Comparison of ENCODE assay signal across 19 cellular contexts in genomic region chr21:27206368-27206982, GRCh38.
DNase-seq lines count a peak whose midpoint lies in the region; ATAC-seq and TF ChIP-seq lines count a peak whose summit lies in the region.
"Had no signal": no experiment of that assay in that cellular context is flagged by ENCODE, and none has a peak within 500 bp of the region (broad histone marks: within the 10 kb centered on the region; RNA-seq: fewer than 3 reads in every experiment).

No MANE protein-coding gene starts in this region.

- H3K36me3 ChIP-seq in ACC112 (ENCODE audit: insufficient read depth, low read length) (no peaks in the 10 kb centered on the region), iPS-20b (ENCODE audit: insufficient read depth, low read depth, low read length) (no peaks in the 10 kb centered on the region), psoas muscle (ENCODE audit: insufficient read depth in 1 of 2, low read depth in 1 of 2) (no peaks in the 10 kb centered on the region)
- H3K36me3 ChIP-seq: gastroesophageal sphincter, thoracic aorta had no signal

- H3K27me3 Mint-ChIP-seq in stimulated activated memory B cell treated with anti-CD40 and anti-IgM and Interleukin-4, amounts not matched to agents 10 μg/mL and 1 μg/mL and 100 μg/mL, for 72 hours: no peaks in the 10 kb centered on the region

- in situ Hi-C loops in astrocyte of the cerebellum (cut with HindIII; ENCODE audit: low sequenced_read_pairs): no loop called here

- no peaks in the 10 kb centered on the region for H3K27me3 ChIP-seq in ACC112 (ENCODE audit: insufficient read depth, low read length)
- H3K27me3 ChIP-seq in iPS-20b (ENCODE audit: insufficient read depth, low read length): no peaks in the 10 kb centered on the region
- no peaks in the 10 kb centered on the region for H3K27me3 ChIP-seq in psoas muscle (ENCODE audit: insufficient read depth in 3 of 3, low read length in 2 of 3)
- H3K27me3 ChIP-seq: gastroesophageal sphincter had no signal

- H3K4me3 ChIP-seq in ACC112 (ENCODE audit: low read depth, low read length): no peak overlapping the region
- H3K4me3 ChIP-seq in astrocyte of the cerebellum (ENCODE audit: low read depth, low read length): no peak overlapping the region
- H3K4me3 ChIP-seq in iPS-20b (ENCODE audit: low read length): peak overlapping the region; percentile 13; the same call in 1 of the 2 replicates
- H3K4me3 ChIP-seq in psoas muscle: no peak overlapping the region
- H3K4me3 ChIP-seq: gastroesophageal sphincter, thoracic aorta had no signal

- CTCF ChIA-PET in RWPE1 (lab: Yijun Ruan, JAX): no interaction called here

- H3K9ac ChIP-seq in iPS-20b (ENCODE audit: low read depth, low read length): peak overlapping the region; percentile 34; the same call in 1 of the 2 replicates

- no peak overlapping the region for H3K4me3 Mint-ChIP-seq in stimulated activated memory B cell treated with anti-CD40 and anti-IgM and Interleukin-4, amounts not matched to agents 10 μg/mL and 1 μg/mL and 100 μg/mL, for 72 hours
- H3K4me3 Mint-ChIP-seq: nephron had no signal

- H3K9me3 ChIP-seq in iPS-20b (ENCODE audit: insufficient read depth, low read depth, low read length) (peaks cover 10% of the 10 kb centered on the region), psoas muscle (no peaks in the 10 kb centered on the region)
- H3K9me3 ChIP-seq: thoracic aorta had no signal

- H3K9me3 Mint-ChIP-seq in stimulated activated memory B cell treated with anti-CD40 and anti-IgM and Interleukin-4, amounts not matched to agents 10 μg/mL and 1 μg/mL and 100 μg/mL, for 72 hours: peaks cover 9% of the 10 kb centered on the region

- peak; percentile 4 for DNase-seq in HT1080 (ENCODE audit: low read depth)
- peak; percentile 41 for DNase-seq in astrocyte of the cerebellum (ENCODE audit: low read depth)
- no peak for DNase-seq in dermis blood vessel endothelial cell
- DNase-seq in RWPE1 (ENCODE audit: low spot score): no peak
- DNase-seq in psoas muscle: no peak
- DNase-seq: amygdala, DMS53, NCI-H1930, NCI-H510A, SHP77, T-helper 2 cell had no signal

- no peak for TF ChIP-seq CTCF in astrocyte of the cerebellum (IDR thresholded peaks at IDR 0.05; ENCODE audit: low read depth, low read length, missing control alignments)
- TF ChIP-seq CTCF in RWPE1 (conservative IDR thresholded peaks at IDR 0.05; ENCODE audit: low read depth): no peak
- no peak for TF ChIP-seq CTCF in psoas muscle (IDR thresholded peaks at IDR 0.05)

- no peaks in the 10 kb centered on the region for H3K36me3 Mint-ChIP-seq in stimulated activated memory B cell treated with anti-CD40 and anti-IgM and Interleukin-4, amounts not matched to agents 10 μg/mL and 1 μg/mL and 100 μg/mL, for 72 hours

- intact Hi-C loops in psoas muscle (cut with DNase I): no loop called here

- WGBS in psoas muscle, 3 donors: 44 to 65% (median 56%) methylated on average over 5 of the region's 5 CpGs

- H3K4me1 Mint-ChIP-seq in stimulated activated memory B cell treated with anti-CD40 and anti-IgM and Interleukin-4, amounts not matched to agents 10 μg/mL and 1 μg/mL and 100 μg/mL, for 72 hours: no peaks in the 10 kb centered on the region

- POLR2A ChIA-PET in RWPE1 (lab: Yijun Ruan, JAX; ENCODE audit: low non-redundant PET): no interaction called here

- H3K27ac ChIP-seq in ACC112 (ENCODE audit: low read depth, low read length) (no peak overlapping the region), iPS-20b (ENCODE audit: low read length) (peak overlapping the region; percentile 1), RWPE1 (no peak overlapping the region), psoas muscle (no peak overlapping the region)
- H3K27ac ChIP-seq: 22Rv1, gastroesophageal sphincter, thoracic aorta had no signal

- H3K79me2 ChIP-seq in ACC112 (ENCODE audit: control insufficient read depth, insufficient read depth, low read length, unreplicated experiment): no peaks in the 10 kb centered on the region

- peaks cover 11% of the 10 kb centered on the region for H3K4me1 ChIP-seq in ACC112 (ENCODE audit: control insufficient read depth, insufficient read depth, low read length, unreplicated experiment)
- H3K4me1 ChIP-seq in iPS-20b (ENCODE audit: insufficient read depth, low read length): peaks cover 5% of the 10 kb centered on the region; the same call in 1 of the 2 replicates
- H3K4me1 ChIP-seq in psoas muscle: no peaks in the 10 kb centered on the region

- H2AFZ ChIP-seq in ACC112 (ENCODE audit: low read length, unreplicated experiment): peak overlapping the region; percentile 64

- H3K27ac Mint-ChIP-seq in stimulated activated memory B cell treated with anti-CD40 and anti-IgM and Interleukin-4, amounts not matched to agents 10 μg/mL and 1 μg/mL and 100 μg/mL, for 72 hours: no peak overlapping the region
- H3K27ac Mint-ChIP-seq: activated T-helper 2 cell treated with anti-CD3 and anti-CD28 coated beads, Interferon-gamma antibody, Interleukin-2, Interleukin-4, amounts not matched to agents 10 μg/mL and 5 μg/mL and 100 μg/mL, durations not matched to agents 14 hours and 24 hours and 36 hours; nephron had no signal

- ATAC-seq in stimulated activated memory B cell treated with anti-CD40 and anti-IgM and Interleukin-4, amounts not matched to agents 10 μg/mL and 1 μg/mL and 100 μg/mL, for 72 hours: no peak
- ATAC-seq in psoas muscle: no peak
- ATAC-seq: gastroesophageal sphincter had no signal

Comparison
In these comparisons a context has a peak if more than half of its experiments do, and no peak if none do; other contexts are left out.
1. DNase-seq: peak in HT1080 (single experiment) and astrocyte of the cerebellum (single experiment); none in dermis blood vessel endothelial cell (single experiment), RWPE1 (single experiment) and psoas muscle (0 of 2).